In the genomic region with DNA sequence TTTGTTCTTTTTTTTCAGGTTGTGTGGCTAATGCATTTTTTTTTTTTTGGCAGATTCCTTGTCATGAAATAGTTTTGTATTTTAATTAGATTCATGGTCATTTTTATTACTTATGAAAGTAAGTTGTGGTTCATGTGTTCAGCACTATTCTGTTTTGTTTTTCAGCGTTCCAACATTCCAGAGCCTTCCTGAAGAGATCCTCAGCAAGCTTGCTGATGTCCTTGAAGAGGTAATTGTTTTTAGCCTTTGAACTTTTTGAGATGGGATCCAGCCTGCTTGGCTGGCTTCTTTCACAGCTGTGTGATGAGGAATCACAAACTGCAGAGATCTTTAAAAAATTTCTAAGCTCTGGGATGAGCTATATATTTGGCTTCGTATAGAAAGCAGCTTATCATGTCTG, we compare ENCODE assay signal across 26 cellular contexts.
"Had no signal": no experiment of that assay in that cellular context is flagged by ENCODE, and none has a peak within 500 bp of the region (broad histone marks: within the 10 kb centered on the region; RNA-seq: fewer than 3 reads in every experiment).

No MANE protein-coding gene starts in this region.

- ATAC-seq: activated CD4-positive, CD25-positive, alpha-beta regulatory T cell treated with anti-CD3 and anti-CD28 coated beads, Interleukin-2, amount 50 U/mL, for 24 hours; activated T-cell treated with anti-CD3 and anti-CD28 coated beads, Interleukin-2, amount 50 U/mL, for 4 hours; K562; Panc1; Right ventricle myocardium inferior had no signal

- H3K4me3 Mint-ChIP-seq: activated CD4-positive, alpha-beta memory T cell treated with anti-CD3 and anti-CD28 coated beads for 36 hours; activated CD4-positive, alpha-beta T cell treated with anti-CD3 and anti-CD28 coated beads, Interleukin-2, amount 10 ng/mL, durations not matched to agents 7 days and 5 days; activated naive CD8-positive, alpha-beta T cell; activated T-cell treated with anti-CD3 and anti-CD28 coated beads, Interleukin-2, amount 50 U/mL, for 4 hours had no signal

- DNase-seq: activated CD4-positive, alpha-beta memory T cell treated with anti-CD3 and anti-CD28 coated beads for 36 hours; activated CD4-positive, alpha-beta T cell treated with anti-CD3 and anti-CD28 coated beads, Interleukin-2, amount 10 ng/mL, durations not matched to agents 7 days and 5 days; activated CD8-positive, alpha-beta memory T cell treated with anti-CD3 and anti-CD28 coated beads for 24 hours; activated effector memory CD4-positive, alpha-beta T cell treated with anti-CD3 and anti-CD28 coated beads, Interleukin-2, amount 50 U/mL, for 16 hours; activated naive CD4-positive, alpha-beta T cell treated with Interleukin-2 at 50 U/mL for 16 hours; activated T-cell treated with anti-CD3 and anti-CD28 coated beads, Interleukin-2, amount 50 U/mL, for 4 hours; caudate nucleus; Karpas-422; MM.1S; NCI-H1105; NCI-H1436; NCI-H1694 treated with DMSO at 0.1 percent for 48 hours; NCI-H2029 treated with DMSO at 0.1 percent for 48 hours; NCI-H345; NCI-H510A; NCI-H69; NK-92 treated with Interleukin-12 subunit alpha and Interleukin-12 subunit beta, amount 100 ng/mL, for 24 hours; OCI-M1; RPMI8226; SW 1271 had no signal

- H3K9me3 Mint-ChIP-seq: activated CD4-positive, alpha-beta memory T cell treated with anti-CD3 and anti-CD28 coated beads for 36 hours; activated CD4-positive, alpha-beta T cell treated with anti-CD3 and anti-CD28 coated beads, Interleukin-2, amount 10 ng/mL, durations not matched to agents 7 days and 5 days; activated T-cell treated with anti-CD3 and anti-CD28 coated beads, Interleukin-2, amount 50 U/mL, for 4 hours had no signal

- H3K27ac ChIP-seq: SK-N-MC had no signal

- H3K27ac Mint-ChIP-seq: activated CD4-positive, alpha-beta memory T cell treated with anti-CD3 and anti-CD28 coated beads for 36 hours; activated CD4-positive, alpha-beta T cell treated with anti-CD3 and anti-CD28 coated beads, Interleukin-2, amount 10 ng/mL, durations not matched to agents 7 days and 5 days; activated naive CD8-positive, alpha-beta T cell had no signal

- H3K4me1 Mint-ChIP-seq: activated CD4-positive, alpha-beta T cell treated with anti-CD3 and anti-CD28 coated beads, Interleukin-2, amount 10 ng/mL, durations not matched to agents 7 days and 5 days had no signal

- H3K4me3 ChIP-seq: K562, SK-N-MC had no signal

- H3K36me3 Mint-ChIP-seq: activated CD4-positive, alpha-beta memory T cell treated with anti-CD3 and anti-CD28 coated beads for 36 hours; activated naive CD8-positive, alpha-beta T cell had no signal
